ENCODE assay signal across 27 cellular contexts in genomic region chr1:192022839-192023238, GRCh38.
"Had no signal": no experiment of that assay in that cellular context is flagged by ENCODE, and none has a peak within 500 bp of the region (broad histone marks: within the 10 kb centered on the region; RNA-seq: fewer than 3 reads in every experiment).

No MANE protein-coding gene starts in this region.

- H3K27me3 Mint-ChIP-seq: activated B cell treated with CpG ODN at 0.5 μM for 24 hours; activated CD4-positive, alpha-beta memory T cell treated with anti-CD3 and anti-CD28 coated beads, Interleukin-2, amount 10 ng/mL, durations not matched to agents 7 days and 5 days; activated CD4-positive, alpha-beta T cell treated with anti-CD3 and anti-CD28 coated beads, Interleukin-2, amount 10 ng/mL, durations not matched to agents 24 days and 14 days; activated naive CD4-positive, alpha-beta T cell treated with anti-CD3 and anti-CD28 coated beads, Interleukin-2, amount 50 U/mL, for 24 hours; activated naive CD8-positive, alpha-beta T cell treated with anti-CD3 and anti-CD28 coated beads for 36 hours; activated naive CD8-positive, alpha-beta T cell treated with anti-CD3 and anti-CD28 coated beads, Interleukin-2, amount 50 U/mL, for 24 hours; activated T-helper 17 cell treated with anti-CD3 and anti-CD28 coated beads, Interleukin-2, amount 50 U/mL, for 72 hours; T-helper 17 cell had no signal

- H3K4me1 ChIP-seq: adrenal gland, body of pancreas, colonic mucosa, esophagus squamous epithelium had no signal

- H3K36me3 Mint-ChIP-seq: activated naive CD4-positive, alpha-beta T cell treated with anti-CD3 and anti-CD28 coated beads, Interleukin-2, amount 50 U/mL, for 24 hours; activated naive CD8-positive, alpha-beta T cell treated with anti-CD3 and anti-CD28 coated beads for 36 hours had no signal

- DNase-seq: activated B cell treated with CpG ODN at 0.5 μM for 24 hours; activated CD4-positive, alpha-beta memory T cell treated with anti-CD3 and anti-CD28 coated beads, Interleukin-2, amount 10 ng/mL, durations not matched to agents 7 days and 5 days; activated CD4-positive, alpha-beta T cell treated with anti-CD3 and anti-CD28 coated beads, Interleukin-2, amount 10 ng/mL, durations not matched to agents 24 days and 14 days; activated CD8-positive, alpha-beta memory T cell treated with anti-CD3 and anti-CD28 coated beads for 24 hours; activated effector memory CD4-positive, alpha-beta T cell treated with Interleukin-2 at 50 U/mL for 16 hours; activated naive CD4-positive, alpha-beta T cell treated with anti-CD3 and anti-CD28 coated beads for 36 hours; activated naive CD8-positive, alpha-beta T cell treated with anti-CD3 and anti-CD28 coated beads for 36 hours; activated naive CD8-positive, alpha-beta T cell treated with anti-CD3 and anti-CD28 coated beads, Interleukin-2, amount 50 U/mL, for 24 hours; activated T-cell treated with anti-CD3 and anti-CD28 coated beads, Interleukin-2, amount 50 U/mL, for 4 hours; adrenal gland; amygdala; aorta; body of pancreas; caudate nucleus; colonic mucosa; effector CD8-positive, alpha-beta T cell; esophagus squamous epithelium; head of caudate nucleus; T-helper 1 cell; T-helper 17 cell; T1000; WERI-Rb-1 had no signal

- H3K36me3 ChIP-seq: adrenal gland, colonic mucosa, esophagus squamous epithelium, WERI-Rb-1 had no signal

- H3K27ac ChIP-seq: adrenal gland, body of pancreas, colonic mucosa, epithelial cell of prostate, esophagus squamous epithelium, WERI-Rb-1 had no signal

- H3K4me1 Mint-ChIP-seq: activated B cell treated with CpG ODN at 0.5 μM for 24 hours; activated CD4-positive, alpha-beta memory T cell treated with anti-CD3 and anti-CD28 coated beads, Interleukin-2, amount 10 ng/mL, durations not matched to agents 7 days and 5 days; activated CD4-positive, alpha-beta T cell treated with anti-CD3 and anti-CD28 coated beads, Interleukin-2, amount 10 ng/mL, durations not matched to agents 24 days and 14 days; activated naive CD4-positive, alpha-beta T cell treated with anti-CD3 and anti-CD28 coated beads, Interleukin-2, amount 50 U/mL, for 24 hours; activated naive CD8-positive, alpha-beta T cell treated with anti-CD3 and anti-CD28 coated beads for 36 hours; activated naive CD8-positive, alpha-beta T cell treated with anti-CD3 and anti-CD28 coated beads, Interleukin-2, amount 50 U/mL, for 24 hours; activated T-helper 17 cell treated with anti-CD3 and anti-CD28 coated beads, Interleukin-2, amount 50 U/mL, for 72 hours; T-helper 17 cell had no signal

- H3K9me3 ChIP-seq: adrenal gland, body of pancreas, colonic mucosa, esophagus squamous epithelium had no signal

- H3K27me3 ChIP-seq: adrenal gland, body of pancreas, colonic mucosa, esophagus squamous epithelium had no signal

- ATAC-seq: activated CD4-positive, CD25-positive, alpha-beta regulatory T cell treated with anti-CD3 and anti-CD28 coated beads, Interleukin-2, amount 50 U/mL, for 24 hours; activated naive CD8-positive, alpha-beta T cell treated with anti-CD3 and anti-CD28 coated beads, Interleukin-2, amount 50 U/mL, for 24 hours; activated T-cell treated with anti-CD3 and anti-CD28 coated beads, Interleukin-2, amount 50 U/mL, for 4 hours; activated T-helper 17 cell treated with anti-CD3 and anti-CD28 coated beads, Interleukin-2, amount 50 U/mL, for 72 hours; body of pancreas; T-helper 17 cell had no signal

- H3K4me3 ChIP-seq: adrenal gland, body of pancreas, colonic mucosa, esophagus squamous epithelium had no signal

- H3K4me3 Mint-ChIP-seq: activated B cell treated with CpG ODN at 0.5 μM for 24 hours; activated CD4-positive, alpha-beta memory T cell treated with anti-CD3 and anti-CD28 coated beads, Interleukin-2, amount 10 ng/mL, durations not matched to agents 7 days and 5 days; activated CD4-positive, alpha-beta T cell treated with anti-CD3 and anti-CD28 coated beads, Interleukin-2, amount 10 ng/mL, durations not matched to agents 24 days and 14 days; activated naive CD4-positive, alpha-beta T cell treated with anti-CD3 and anti-CD28 coated beads for 36 hours; activated naive CD4-positive, alpha-beta T cell treated with anti-CD3 and anti-CD28 coated beads, Interleukin-2, amount 50 U/mL, for 24 hours; activated naive CD8-positive, alpha-beta T cell treated with anti-CD3 and anti-CD28 coated beads for 36 hours; activated naive CD8-positive, alpha-beta T cell treated with anti-CD3 and anti-CD28 coated beads, Interleukin-2, amount 50 U/mL, for 24 hours; activated T-cell treated with anti-CD3 and anti-CD28 coated beads, Interleukin-2, amount 50 U/mL, for 4 hours; activated T-helper 17 cell treated with anti-CD3 and anti-CD28 coated beads, Interleukin-2, amount 50 U/mL, for 72 hours; T-helper 17 cell; T-helper 2 cell treated with Interferon-gamma antibody and Interleukin-4, amounts not matched to agents 5 μg/mL and 100 μg/mL, for 36 hours had no signal

- H3K9me3 Mint-ChIP-seq: activated CD4-positive, alpha-beta T cell treated with anti-CD3 and anti-CD28 coated beads, Interleukin-2, amount 10 ng/mL, durations not matched to agents 24 days and 14 days; activated naive CD8-positive, alpha-beta T cell treated with anti-CD3 and anti-CD28 coated beads, Interleukin-2, amount 50 U/mL, for 24 hours had no signal

- H3K27ac Mint-ChIP-seq: activated B cell treated with CpG ODN at 0.5 μM for 24 hours; activated CD4-positive, alpha-beta memory T cell treated with anti-CD3 and anti-CD28 coated beads, Interleukin-2, amount 10 ng/mL, durations not matched to agents 7 days and 5 days; activated CD4-positive, alpha-beta T cell treated with anti-CD3 and anti-CD28 coated beads, Interleukin-2, amount 10 ng/mL, durations not matched to agents 24 days and 14 days; activated naive CD4-positive, alpha-beta T cell treated with anti-CD3 and anti-CD28 coated beads for 36 hours; activated naive CD4-positive, alpha-beta T cell treated with anti-CD3 and anti-CD28 coated beads, Interleukin-2, amount 50 U/mL, for 24 hours; activated naive CD8-positive, alpha-beta T cell treated with anti-CD3 and anti-CD28 coated beads for 36 hours; activated naive CD8-positive, alpha-beta T cell treated with anti-CD3 and anti-CD28 coated beads, Interleukin-2, amount 50 U/mL, for 24 hours; activated T-helper 17 cell treated with anti-CD3 and anti-CD28 coated beads, Interleukin-2, amount 50 U/mL, for 72 hours; T-helper 17 cell; T-helper 2 cell treated with Interferon-gamma antibody and Interleukin-4, amounts not matched to agents 5 μg/mL and 100 μg/mL, for 36 hours had no signal
